ENCODE assay signal across 25 cellular contexts in the genomic region with DNA sequence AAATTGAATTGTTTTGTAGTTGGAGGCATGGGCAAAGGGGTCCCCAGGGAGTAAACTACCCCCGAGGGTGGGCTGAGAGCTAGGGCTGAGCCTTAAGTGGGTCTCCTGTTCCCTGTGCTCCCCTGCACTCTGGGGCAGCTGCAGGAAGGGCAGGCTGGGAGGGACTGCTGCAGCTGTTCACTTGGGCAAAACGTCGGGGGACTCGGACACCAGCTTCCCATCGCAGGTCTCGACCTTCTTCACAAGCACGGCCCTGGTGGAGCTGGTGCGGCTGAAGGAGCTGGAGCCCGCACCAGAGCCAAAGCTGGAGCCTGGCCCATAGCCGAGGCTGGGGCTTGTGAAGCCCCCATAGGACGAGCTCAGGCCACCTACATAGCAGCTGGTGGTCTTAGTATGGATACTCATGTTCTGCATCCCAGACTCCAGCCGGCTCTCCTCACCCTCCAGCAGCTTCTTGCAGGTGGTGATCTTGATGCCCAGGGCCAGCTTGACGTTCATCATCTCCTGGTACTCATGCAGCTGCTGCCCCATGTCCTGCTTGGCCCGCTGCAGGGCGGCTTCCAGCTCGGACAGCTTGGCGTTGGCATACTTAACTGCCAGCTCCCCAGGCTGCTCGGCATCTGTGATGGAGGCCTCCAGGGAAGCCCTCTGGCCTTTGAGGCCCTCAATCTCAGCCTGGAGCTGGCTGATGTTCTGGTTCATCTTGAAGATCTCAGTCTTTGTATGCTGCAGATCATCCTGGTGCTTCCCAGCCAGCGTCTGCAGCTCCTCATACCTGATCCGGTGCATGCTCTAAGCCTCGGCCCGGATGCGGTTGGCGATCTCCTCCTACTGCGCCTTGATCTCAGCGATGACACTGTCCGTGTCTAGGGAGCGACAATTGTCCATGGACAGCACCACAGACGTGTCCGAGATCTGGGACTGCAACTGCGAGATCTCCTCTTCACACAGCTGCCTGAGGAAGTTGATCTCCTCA.
"Had no signal": no experiment of that assay in that cellular context is flagged by ENCODE, and none has a peak within 500 bp of the region (broad histone marks: within the 10 kb centered on the region; RNA-seq: fewer than 3 reads in every experiment).

No MANE protein-coding gene starts in this region.

- H3K27ac ChIP-seq: HL-60, KMS-11, SJCRH30 had no signal

- H3K36me3 Mint-ChIP-seq: IgD-negative memory B cell had no signal

- H3K27me3 ChIP-seq: SJCRH30 had no signal

- DNase-seq: Kasumi-1, MM.1S, MV-4-11, NCI-H1092, NCI-H1105 treated with DMSO at 0.1 percent for 48 hours, NCI-H1417 treated with DMSO at 0.1 percent for 48 hours, NCI-H146, NCI-H1694 treated with DMSO at 0.1 percent for 48 hours, NCI-H1930, NCI-H2081, NCI-H2171, NCI-H226, NCI-H446, NCI-H510A, NCI-H524 treated with DMSO at 0.1 percent for 48 hours, NCI-H69, NCI-H774, RPMI8226, SHP77 treated with DMSO at 0.1 percent for 48 hours, SJCRH30 had no signal

- H3K9me3 ChIP-seq: SJCRH30 had no signal

- H3K4me1 Mint-ChIP-seq: IgD-negative memory B cell had no signal

- H3K4me3 Mint-ChIP-seq: IgD-negative memory B cell had no signal

- H3K4me1 ChIP-seq: SJCRH30 had no signal

- H3K36me3 ChIP-seq: SJCRH30 had no signal

- H3K4me3 ChIP-seq: K562, SJCRH30 had no signal

- H3K27ac Mint-ChIP-seq: IgD-negative memory B cell had no signal

- ATAC-seq: K562, SK-N-SH treated with all-trans-retinoic acid at 6 μM for 48 hours had no signal
